In the genomic region with DNA sequence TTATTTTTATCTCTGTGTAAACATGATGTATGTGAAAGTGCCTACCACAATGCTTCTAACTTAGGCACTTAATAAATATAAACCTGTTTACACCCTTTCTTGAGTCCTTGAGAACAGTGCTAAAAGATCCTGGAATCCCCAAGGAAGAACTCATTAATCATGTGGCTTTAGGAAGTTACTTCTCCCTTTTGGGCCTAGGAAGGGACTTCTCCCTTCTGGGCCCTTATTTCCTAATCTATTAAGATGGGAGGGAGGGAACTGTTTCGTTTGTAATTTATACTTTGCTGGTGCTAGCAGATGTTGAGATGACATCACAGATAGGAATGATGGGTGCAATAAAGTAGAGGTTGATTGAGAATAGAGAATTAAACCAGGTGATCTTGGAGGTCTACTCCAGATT, we compare ENCODE assay signal across 8 cellular contexts. TPM values are rescaled to one million over a fixed set of nuclear protein-coding genes. Genes with fewer than 3 reads are reported as not detected.
DNase-seq lines count a peak whose midpoint lies in the region; ATAC-seq and TF ChIP-seq lines count a peak whose summit lies in the region.

No MANE protein-coding gene starts in this region.

- H3K9me3 ChIP-seq in Caco-2, result no peaks in the 10 kb centered on the region
- H3K9me3 ChIP-seq in osteoblast (ENCODE audit: low read depth, low read length), result no peaks in the 10 kb centered on the region

- H3K27me3 ChIP-seq in Caco-2 (replicated peaks; ENCODE audit: control insufficient read depth, insufficient read depth, low read length) (no peaks in the 10 kb centered on the region), osteoblast (ENCODE audit: insufficient read depth, low read length) (no peaks in the 10 kb centered on the region)

- peaks cover 16% of the 10 kb centered on the region; the same call in 1 of the 2 replicates for H3K4me1 ChIP-seq in Caco-2
- peaks cover 50% of the 10 kb centered on the region for H3K4me1 ChIP-seq in osteoblast (ENCODE audit: insufficient read depth, low read length)

- H3K36me3 ChIP-seq in Caco-2 (ENCODE audit: control insufficient read depth, insufficient read depth, low read length) (peaks cover 2% of the 10 kb centered on the region), osteoblast (ENCODE audit: insufficient read depth, low read length) (peaks cover 18% of the 10 kb centered on the region)

- H3K4me3 Mint-ChIP-seq in Caco-2 (ENCODE audit: unreplicated experiment), result peak overlapping the region; percentile 91
- peak overlapping the region; percentile 94 to 95 for H3K4me3 Mint-ChIP-seq in effector memory CD8-positive, alpha-beta T cell

- CTCF ChIA-PET in Caco-2 (lab: Charles Lee), result no interaction called here

- ATAC-seq in effector memory CD8-positive, alpha-beta T cell (replicated peaks), result no peak

- no peaks in the 10 kb centered on the region for H3K27me3 Mint-ChIP-seq in Caco-2 (ENCODE audit: insufficient read depth, unreplicated experiment)
- H3K27me3 Mint-ChIP-seq in effector memory CD8-positive, alpha-beta T cell, result no peaks in the 10 kb centered on the region

- peaks cover 80% of the 10 kb centered on the region for H3K79me2 ChIP-seq in osteoblast (ENCODE audit: insufficient read depth, low read length)

- intact Hi-C loops in Caco-2 (cut with micrococcal nuclease; ENCODE audit: unreplicated experiment), result loop anchor here (5.0 kb wide), 1 partner anchor 50 kb away; no protein-coding TSS in a partner anchor

- no peak for TF ChIP-seq CTCF in Caco-2 (IDR thresholded peaks at IDR 0.05; ENCODE audit: insufficient read depth in 1 of 2, low read depth in 1 of 2, low read length in 1 of 2, severe bottlenecking in 1 of 2, unreplicated experiment in 1 of 2)
- TF ChIP-seq CTCF in osteoblast (IDR thresholded peaks at IDR 0.05; ENCODE audit: extremely low read depth, low read depth, low read length), result no peak

- H3K27ac ChIP-seq in osteoblast (ENCODE audit: low read depth, low read length), result peak overlapping the region; percentile 93

- no peak for DNase-seq in Caco-2
- peak; percentile 59 for DNase-seq in MV-4-11 (lab: John Stamatoyannopoulos, UW)
- DNase-seq in effector memory CD8-positive, alpha-beta T cell, result no peak
- no peak for DNase-seq in osteoblast (ENCODE audit: insufficient read length, low spot score, missing footprints)
- DNase-seq in KG1 (lab: John Stamatoyannopoulos, UW), result no peak
- no peak for DNase-seq in stimulated activated CD4-positive, alpha-beta T cell treated with anti-CD3 and anti-CD28 coated beads, Interleukin-15, amount 100 ng/mL, for 24 hours
- DNase-seq in stimulated activated CD4-positive, alpha-beta T cell treated with anti-CD3 and anti-CD28 coated beads, Interleukin-2, amount 100 ng/mL, for 48 hours, result no peak
- DNase-seq in amygdala (lab: John Stamatoyannopoulos, UW), result no peak

- peaks cover 14% of the 10 kb centered on the region for H3K4me1 Mint-ChIP-seq in Caco-2 (ENCODE audit: low read depth, unreplicated experiment)
- peaks cover 41 to 54% of the 10 kb centered on the region in 2 donors for H3K4me1 Mint-ChIP-seq in effector memory CD8-positive, alpha-beta T cell (ENCODE audit: low read depth in 2 of 2)

- POLR2A ChIA-PET in Caco-2 (lab: Charles Lee), result no interaction called here

- H3K4me2 ChIP-seq in osteoblast (ENCODE audit: insufficient read depth, low read length), result peak overlapping the region; percentile 99

- H3K4me3 ChIP-seq in Caco-2 (ENCODE audit: low read depth, low read length) (peak overlapping the region; percentile 58), osteoblast (ENCODE audit: insufficient read depth, low read length) (peak overlapping the region; percentile 84)

- no peak overlapping the region for H2AFZ ChIP-seq in osteoblast (ENCODE audit: low read length)

- peak overlapping the region; percentile 83 for H3K27ac Mint-ChIP-seq in Caco-2 (ENCODE audit: unreplicated experiment)
- peak overlapping the region; percentile 91 to 95 for H3K27ac Mint-ChIP-seq in effector memory CD8-positive, alpha-beta T cell

- H3K9me3 Mint-ChIP-seq in Caco-2 (ENCODE audit: unreplicated experiment), result no peaks in the 10 kb centered on the region
- no peaks in the 10 kb centered on the region for H3K9me3 Mint-ChIP-seq in effector memory CD8-positive, alpha-beta T cell

- TSS peak; percentile 53 for BruUV-seq in Caco-2 (replicated peaks; lab: Mats Ljungman, UMichigan)

- peaks cover 68% of the 10 kb centered on the region for H3K36me3 Mint-ChIP-seq in Caco-2 (ENCODE audit: insufficient read depth, unreplicated experiment)
- H3K36me3 Mint-ChIP-seq in effector memory CD8-positive, alpha-beta T cell (ENCODE audit: insufficient read depth), result peaks cover 36% of the 10 kb centered on the region

- peaks cover 28% of the 10 kb centered on the region for H4K20me1 ChIP-seq in osteoblast (ENCODE audit: insufficient read depth, low read length)

RNA-seq across cellular contexts. Expression of a gene that starts 1.1 kb away (rescaled TPM):
- 55.3 and 73.7 TPM in 2 replicates for total RNA-seq in Caco-2 (2022)
- total RNA-seq in osteoblast, result 104 and 119 TPM in 2 replicates

RNA-seq across cellular contexts. Expression of a gene that starts 2.3 kb away (rescaled TPM):
- total RNA-seq in Caco-2 (2022), result 54.3 and 61.1 TPM in 2 replicates
- total RNA-seq in osteoblast, result 48.5 and 51.3 TPM in 2 replicates

RNA-seq across cellular contexts. Expression of a gene that starts 23.6 kb away (rescaled TPM):
- total RNA-seq in Caco-2 (2022) (10.1 and 11.8 TPM in 2 replicates), osteoblast (14.5 and 15.6 TPM in 2 replicates)
